1 cellular context compared by ENCODE assay signal in the genomic region with DNA sequence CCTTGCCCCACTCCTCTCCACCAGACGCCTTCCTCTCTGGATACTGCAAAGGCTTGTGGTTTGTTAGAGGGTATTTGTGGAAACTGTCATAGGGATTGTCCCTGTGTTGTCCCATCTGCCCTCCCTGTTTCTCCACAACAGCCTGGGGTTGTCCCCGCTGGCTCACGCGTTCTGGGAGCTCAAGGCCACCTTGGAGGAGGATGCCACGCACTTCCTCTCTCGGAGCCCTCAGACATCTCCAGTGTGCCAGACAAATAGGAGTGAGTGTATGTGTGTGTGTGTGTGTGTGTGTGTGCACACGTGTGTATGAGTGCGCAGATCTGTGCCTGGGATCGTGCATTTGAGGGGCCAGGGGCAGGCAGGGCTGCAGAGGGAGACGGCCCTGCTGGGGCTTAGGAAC.
TF ChIP-seq lines count a peak whose summit lies in the region.

No MANE protein-coding gene starts in this region.

TF ChIP-seq in K562, 482 proteins besides CTCF, POLR2A, EP300 and RAD21:
- no peak for TF ChIP-seq SLC30A9 (CRISPR knock-in tag; IDR thresholded peaks at IDR 0.05)
- TF ChIP-seq RFX5 (IDR thresholded peaks at IDR 0.05; ENCODE audit: low read depth, low read length) = no peak
- TF ChIP-seq UBTF (IDR thresholded peaks at IDR 0.05; ENCODE audit: borderline replicate concordance in 1 of 2, low read depth in 2 of 2, low read length in 2 of 2) = no peak
- no peak for TF ChIP-seq NR2C2 (CRISPR knock-in tag; IDR thresholded peaks at IDR 0.05)
- no peak for TF ChIP-seq NR2C2 (tag; IDR thresholded peaks at IDR 0.05)
- no peak for TF ChIP-seq KDM2B (CRISPR knock-in tag; IDR thresholded peaks at IDR 0.05)
- TF ChIP-seq ARID1B (IDR thresholded peaks at IDR 0.05) = no peak
- no peak for TF ChIP-seq TRIM24 (IDR thresholded peaks at IDR 0.05)
- TF ChIP-seq FOXO4 (CRISPR knock-in tag; IDR thresholded peaks at IDR 0.05) = no peak
- TF ChIP-seq, protein P1, sequence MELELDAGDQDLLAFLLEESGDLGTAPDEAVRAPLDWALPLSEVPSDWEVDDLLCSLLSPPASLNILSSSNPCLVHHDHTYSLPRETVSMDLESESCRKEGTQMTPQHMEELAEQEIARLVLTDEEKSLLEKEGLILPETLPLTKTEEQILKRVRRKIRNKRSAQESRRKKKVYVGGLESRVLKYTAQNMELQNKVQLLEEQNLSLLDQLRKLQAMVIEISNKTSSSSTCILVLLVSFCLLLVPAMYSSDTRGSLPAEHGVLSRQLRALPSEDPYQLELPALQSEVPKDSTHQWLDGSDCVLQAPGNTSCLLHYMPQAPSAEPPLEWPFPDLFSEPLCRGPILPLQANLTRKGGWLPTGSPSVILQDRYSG (tag; conservative IDR thresholded peaks at IDR 0.05; ENCODE audit: low read depth) = no peak
- TF ChIP-seq, protein P2, sequence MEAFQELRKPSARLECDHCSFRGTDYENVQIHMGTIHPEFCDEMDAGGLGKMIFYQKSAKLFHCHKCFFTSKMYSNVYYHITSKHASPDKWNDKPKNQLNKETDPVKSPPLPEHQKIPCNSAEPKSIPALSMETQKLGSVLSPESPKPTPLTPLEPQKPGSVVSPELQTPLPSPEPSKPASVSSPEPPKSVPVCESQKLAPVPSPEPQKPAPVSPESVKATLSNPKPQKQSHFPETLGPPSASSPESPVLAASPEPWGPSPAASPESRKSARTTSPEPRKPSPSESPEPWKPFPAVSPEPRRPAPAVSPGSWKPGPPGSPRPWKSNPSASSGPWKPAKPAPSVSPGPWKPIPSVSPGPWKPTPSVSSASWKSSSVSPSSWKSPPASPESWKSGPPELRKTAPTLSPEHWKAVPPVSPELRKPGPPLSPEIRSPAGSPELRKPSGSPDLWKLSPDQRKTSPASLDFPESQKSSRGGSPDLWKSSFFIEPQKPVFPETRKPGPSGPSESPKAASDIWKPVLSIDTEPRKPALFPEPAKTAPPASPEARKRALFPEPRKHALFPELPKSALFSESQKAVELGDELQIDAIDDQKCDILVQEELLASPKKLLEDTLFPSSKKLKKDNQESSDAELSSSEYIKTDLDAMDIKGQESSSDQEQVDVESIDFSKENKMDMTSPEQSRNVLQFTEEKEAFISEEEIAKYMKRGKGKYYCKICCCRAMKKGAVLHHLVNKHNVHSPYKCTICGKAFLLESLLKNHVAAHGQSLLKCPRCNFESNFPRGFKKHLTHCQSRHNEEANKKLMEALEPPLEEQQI (IDR thresholded peaks at IDR 0.05) = no peak
- peak; percentile 42; the same call in 1 of the 2 replicates for TF ChIP-seq SUPT5H (IDR thresholded peaks at IDR 0.05)
- TF ChIP-seq ERF (CRISPR knock-in tag; IDR thresholded peaks at IDR 0.05) = no peak
- no peak for TF ChIP-seq NBN (IDR thresholded peaks at IDR 0.05; ENCODE audit: low read depth)
- TF ChIP-seq FOXK2 (conservative IDR thresholded peaks at IDR 0.05 in 1 of 2, IDR thresholded peaks at IDR 0.05 in 1 of 2; ENCODE audit: low read depth in 2 of 2) = no peak
- TF ChIP-seq THRB (CRISPR knock-in tag; conservative IDR thresholded peaks at IDR 0.05) = no peak
- no peak for TF ChIP-seq HBP1 (CRISPR knock-in tag; IDR thresholded peaks at IDR 0.05)
- peak; percentile 45; the same call in 1 of the 2 replicates for TF ChIP-seq SPI1 (IDR thresholded peaks at IDR 0.05; ENCODE audit: borderline replicate concordance, low read depth, low read length)
- no peak for TF ChIP-seq STAG1 (CRISPR knock-in tag; IDR thresholded peaks at IDR 0.05; ENCODE audit: borderline replicate concordance)
TF ChIP-seq in K562: peak in this region for 2.
